Comparison of ENCODE assay signal across 1 cellular context in genomic region chr10:5510281-5511072, GRCh38.
TF ChIP-seq lines count a peak whose summit lies in the region.

No MANE protein-coding gene starts in this region.

TF ChIP-seq in GM12878, 131 proteins besides CTCF, POLR2A, EP300 and RAD21:
- TF ChIP-seq, protein P1, sequence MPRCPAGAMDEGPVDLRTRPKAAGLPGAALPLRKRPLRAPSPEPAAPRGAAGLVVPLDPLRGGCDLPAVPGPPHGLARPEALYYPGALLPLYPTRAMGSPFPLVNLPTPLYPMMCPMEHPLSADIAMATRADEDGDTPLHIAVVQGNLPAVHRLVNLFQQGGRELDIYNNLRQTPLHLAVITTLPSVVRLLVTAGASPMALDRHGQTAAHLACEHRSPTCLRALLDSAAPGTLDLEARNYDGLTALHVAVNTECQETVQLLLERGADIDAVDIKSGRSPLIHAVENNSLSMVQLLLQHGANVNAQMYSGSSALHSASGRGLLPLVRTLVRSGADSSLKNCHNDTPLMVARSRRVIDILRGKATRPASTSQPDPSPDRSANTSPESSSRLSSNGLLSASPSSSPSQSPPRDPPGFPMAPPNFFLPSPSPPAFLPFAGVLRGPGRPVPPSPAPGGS (IDR thresholded peaks at IDR 0.05; ENCODE audit: borderline replicate concordance, insufficient read depth, low read depth, low read length, poor library complexity, severe bottlenecking), result peak; percentile 55
- TF ChIP-seq PAX8 (IDR thresholded peaks at IDR 0.05), result no peak
